ENCODE assay signal across 8 cellular contexts in the genomic region with DNA sequence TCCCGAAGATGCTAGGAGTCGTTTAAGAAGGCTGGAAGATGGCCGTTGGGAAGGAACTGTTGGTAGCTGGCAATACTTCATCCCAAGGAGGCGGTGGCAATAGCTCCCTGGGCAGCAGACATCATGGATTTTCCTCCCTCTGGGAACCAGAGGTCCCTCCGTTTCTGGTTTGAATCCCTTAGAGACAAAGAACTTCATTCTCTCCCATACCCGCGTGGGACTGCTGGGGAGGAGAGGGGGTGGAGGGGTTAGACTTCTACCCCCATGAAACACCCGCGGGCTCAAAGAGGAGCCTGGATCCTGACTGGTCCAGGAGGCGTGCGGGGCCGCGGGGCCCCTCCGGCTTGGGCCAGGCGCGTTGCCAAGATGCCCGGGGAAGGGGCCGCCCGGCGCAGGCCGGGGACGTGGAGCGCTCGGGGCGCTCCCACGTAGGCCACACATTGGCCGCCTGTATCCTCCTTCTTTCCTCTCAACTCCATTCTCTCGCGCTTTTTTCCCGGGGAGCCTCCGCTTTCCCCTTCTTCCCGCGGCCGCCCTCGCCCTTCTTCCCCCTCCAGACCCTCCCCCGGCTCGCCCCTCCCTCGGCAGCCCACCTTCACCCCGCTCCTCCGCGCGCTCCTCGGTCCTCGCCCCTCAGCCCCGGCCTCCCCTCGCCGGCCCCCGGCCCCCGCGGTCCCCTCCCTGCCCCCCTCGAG. TPM values are rescaled to one million over a fixed set of nuclear protein-coding genes. Genes with fewer than 3 reads are reported as not detected.
DNase-seq lines count a peak whose midpoint lies in the region; ATAC-seq and TF ChIP-seq lines count a peak whose summit lies in the region.

No MANE protein-coding gene starts in this region.

- H3K4me3 ChIP-seq in LNCaP clone FGC (ENCODE audit: low read depth, low read length) (peak overlapping the region; percentile 68), fibroblast of mammary gland (ENCODE audit: control insufficient read depth, low read depth, low read length) (peak overlapping the region; percentile 67)

- peak overlapping the region; percentile 74 for H3K4me3 Mint-ChIP-seq in activated CD8-positive, alpha-beta memory T cell treated with anti-CD3 and anti-CD28 coated beads, Interleukin-2, amount 10 ng/mL, durations not matched to agents 7 days and 5 days
- peak overlapping the region; percentile 94 to 99 (median 97) for H3K4me3 Mint-ChIP-seq in nephron

- peak overlapping the region; percentile 74 for H3K27ac Mint-ChIP-seq in activated CD8-positive, alpha-beta memory T cell treated with anti-CD3 and anti-CD28 coated beads, Interleukin-2, amount 10 ng/mL, durations not matched to agents 7 days and 5 days
- H3K27ac Mint-ChIP-seq in nephron, result peak overlapping the region; percentile 99 to 100 (median 100)

- H3K9me3 Mint-ChIP-seq in activated CD8-positive, alpha-beta memory T cell treated with anti-CD3 and anti-CD28 coated beads, Interleukin-2, amount 10 ng/mL, durations not matched to agents 7 days and 5 days (ENCODE audit: low read depth), result no peaks in the 10 kb centered on the region
- no peaks in the 10 kb centered on the region for H3K9me3 Mint-ChIP-seq in nephron

- peak; percentile 71 for DNase-seq in Right ventricle myocardium inferior (ENCODE audit: missing footprints)
- no peak for DNase-seq in cardiac septum (ENCODE audit: low spot score)
- no peak for DNase-seq in LNCaP clone FGC (ENCODE audit: low read depth)
- no peak for DNase-seq in activated CD8-positive, alpha-beta memory T cell treated with anti-CD3 and anti-CD28 coated beads, Interleukin-2, amount 10 ng/mL, durations not matched to agents 7 days and 5 days
- DNase-seq in fibroblast of mammary gland (ENCODE audit: low read depth), result no peak
- no peak for DNase-seq in NOMO-1 treated with DMSO at 0.1 percent for 48 hours (lab: John Stamatoyannopoulos, UW; ENCODE audit: unreplicated experiment)

- CTCF ChIA-PET in activated CD8-positive, alpha-beta memory T cell treated with anti-CD3 and anti-CD28 coated beads, Interleukin-2, amount 10 ng/mL, durations not matched to agents 7 days and 5 days (lab: Charles Lee), result interaction anchor here (0.7 to 5.2 kb wide), 5 partner anchors 8 to 382 kb away, joined by 3 to 75 read pairs (median 3); no protein-coding TSS in a partner anchor

- ATAC-seq in Right ventricle myocardium inferior (peak; percentile 38), HG02798 (IDR thresholded peaks at IDR 0.05; ENCODE audit: poor library complexity, unreplicated experiment) (no peak)
- ATAC-seq in activated CD8-positive, alpha-beta memory T cell treated with anti-CD3 and anti-CD28 coated beads, Interleukin-2, amount 10 ng/mL, durations not matched to agents 7 days and 5 days, result peak; percentile 25

- H3K4me1 Mint-ChIP-seq in activated CD8-positive, alpha-beta memory T cell treated with anti-CD3 and anti-CD28 coated beads, Interleukin-2, amount 10 ng/mL, durations not matched to agents 7 days and 5 days, result peaks cover 30% of the 10 kb centered on the region
- peaks cover 29% of the 10 kb centered on the region for H3K4me1 Mint-ChIP-seq in nephron

- H3K36me3 Mint-ChIP-seq in activated CD8-positive, alpha-beta memory T cell treated with anti-CD3 and anti-CD28 coated beads, Interleukin-2, amount 10 ng/mL, durations not matched to agents 7 days and 5 days, result peaks cover 19% of the 10 kb centered on the region
- H3K36me3 Mint-ChIP-seq in nephron (ENCODE audit: low read depth), result peaks cover 16% of the 10 kb centered on the region

- TF ChIP-seq CTCF in LNCaP clone FGC (IDR thresholded peaks at IDR 0.05; ENCODE audit: control insufficient read depth, extremely low read depth, insufficient read depth), result no peak
- no peak for TF ChIP-seq CTCF in fibroblast of mammary gland (conservative IDR thresholded peaks at IDR 0.05; ENCODE audit: control insufficient read depth, insufficient read depth, low read depth, low read length)
- no peak for TF ChIP-seq CTCF in nephron (IDR thresholded peaks at IDR 0.05; ENCODE audit: unreplicated experiment in 3 of 3)

- no peaks in the 10 kb centered on the region for H3K27me3 Mint-ChIP-seq in activated CD8-positive, alpha-beta memory T cell treated with anti-CD3 and anti-CD28 coated beads, Interleukin-2, amount 10 ng/mL, durations not matched to agents 7 days and 5 days
- H3K27me3 Mint-ChIP-seq in nephron (ENCODE audit: low read depth), result no peaks in the 10 kb centered on the region

- intact Hi-C loops in Right ventricle myocardium inferior (cut with DNase I), result loop anchor here (5.0 kb wide), 1 partner anchor 56 kb away; a partner anchor contains a TSS
- intact Hi-C loops in cardiac septum (cut with DNase I), result loop anchor here (5.0 kb wide), 1 partner anchor 166 kb away; a partner anchor contains a TSS

RNA-seq across cellular contexts. Expression of a gene that starts 0.4 kb away (rescaled TPM):
- total RNA-seq in Right ventricle myocardium inferior (51.4 TPM), cardiac septum (53.7 TPM)
- 10 to 100 TPM; 91.4 to 94.7 TPM for total RNA-seq in activated CD8-positive, alpha-beta memory T cell treated with anti-CD3 and anti-CD28 coated beads, Interleukin-2, amount 10 ng/mL, durations not matched to agents 7 days and 5 days

RNA-seq across cellular contexts. Expression of a gene that starts 19.0 kb away (rescaled TPM):
- total RNA-seq in Right ventricle myocardium inferior (49.1 TPM), cardiac septum (54.8 TPM)
- total RNA-seq in activated CD8-positive, alpha-beta memory T cell treated with anti-CD3 and anti-CD28 coated beads, Interleukin-2, amount 10 ng/mL, durations not matched to agents 7 days and 5 days, result 10 to 100 TPM; 89.8 to 90.5 TPM

RNA-seq across cellular contexts. Expression of a gene that starts 20.9 kb away (rescaled TPM):
- total RNA-seq in Right ventricle myocardium inferior, result 24.9 TPM
- 25.8 TPM for total RNA-seq in cardiac septum
- 1 to 10 TPM; 3.3 to 4.8 TPM for total RNA-seq in activated CD8-positive, alpha-beta memory T cell treated with anti-CD3 and anti-CD28 coated beads, Interleukin-2, amount 10 ng/mL, durations not matched to agents 7 days and 5 days

RNA-seq across cellular contexts. Expression of a gene that starts 55.9 kb away (rescaled TPM):
- total RNA-seq in Right ventricle myocardium inferior, result 2.1 TPM
- total RNA-seq in cardiac septum, result 7.2 TPM
- total RNA-seq in activated CD8-positive, alpha-beta memory T cell treated with anti-CD3 and anti-CD28 coated beads, Interleukin-2, amount 10 ng/mL, durations not matched to agents 7 days and 5 days, result 1 to 10 TPM; 4.4 to 4.6 TPM

RNA-seq across cellular contexts. Expression of a gene that starts 58.6 kb away (rescaled TPM):
- total RNA-seq in Right ventricle myocardium inferior (88.3 TPM), cardiac septum (66.8 TPM)
- 1 to 10 TPM; 5.9 to 8.3 TPM for total RNA-seq in activated CD8-positive, alpha-beta memory T cell treated with anti-CD3 and anti-CD28 coated beads, Interleukin-2, amount 10 ng/mL, durations not matched to agents 7 days and 5 days
